Comparison of ENCODE assay signal across 15 cellular contexts in genomic region chr9:19516348-19516747, GRCh38.
"Had no signal": no experiment of that assay in that cellular context is flagged by ENCODE, and none has a peak within 500 bp of the region (broad histone marks: within the 10 kb centered on the region; RNA-seq: fewer than 3 reads in every experiment).

No MANE protein-coding gene starts in this region.

- H3K27me3 ChIP-seq: breast epithelium, right atrium auricular region, testis had no signal

- H3K36me3 Mint-ChIP-seq: activated naive CD4-positive, alpha-beta T cell treated with anti-CD3 and anti-CD28 coated beads, Interleukin-2, amount 50 U/mL, for 24 hours had no signal

- H3K36me3 ChIP-seq: breast epithelium, right atrium auricular region had no signal

- H3K4me1 Mint-ChIP-seq: activated naive CD4-positive, alpha-beta T cell treated with anti-CD3 and anti-CD28 coated beads, Interleukin-2, amount 50 U/mL, for 24 hours had no signal

- H3K9me3 ChIP-seq: breast epithelium, right atrium auricular region, testis had no signal

- H3K4me3 Mint-ChIP-seq: activated naive CD4-positive, alpha-beta T cell treated with anti-CD3 and anti-CD28 coated beads, Interleukin-2, amount 50 U/mL, for 24 hours; T-helper 17 cell had no signal

- H3K9me3 Mint-ChIP-seq: activated naive CD4-positive, alpha-beta T cell treated with anti-CD3 and anti-CD28 coated beads, Interleukin-2, amount 50 U/mL, for 24 hours had no signal

- H3K4me3 ChIP-seq: breast epithelium, right atrium auricular region, skin epidermis, testis had no signal

- H3K27ac Mint-ChIP-seq: activated naive CD4-positive, alpha-beta T cell treated with anti-CD3 and anti-CD28 coated beads, Interleukin-2, amount 50 U/mL, for 24 hours; T-helper 17 cell had no signal

- H3K27ac ChIP-seq: breast epithelium, right atrium auricular region, skin epidermis, testis had no signal

- H3K4me1 ChIP-seq: breast epithelium, right atrium auricular region, testis had no signal

- DNase-seq: activated CD4-positive, CD25-positive, alpha-beta regulatory T cell; activated CD8-positive, alpha-beta memory T cell treated with anti-CD3 and anti-CD28 coated beads for 24 hours; aorta; hippocampal formation; left ventricle myocardium superior; mesenchymal stem cell; Right ventricle myocardium superior; stimulated activated naive CD4-positive, alpha-beta T cell treated with Interleukin-2 at 50 U/mL for 16 hours; T-helper 17 cell; testis had no signal

- ATAC-seq: esophagus mucosa, left ventricle myocardium superior, T-helper 17 cell had no signal
